Comparison of ENCODE assay signal across 33 cellular contexts in genomic region chr13:73781384-73781783, GRCh38.
"Had no signal": no experiment of that assay in that cellular context is flagged by ENCODE, and none has a peak within 500 bp of the region (broad histone marks: within the 10 kb centered on the region; RNA-seq: fewer than 3 reads in every experiment).

No MANE protein-coding gene starts in this region.

- H3K27me3 ChIP-seq: Peyer's patch, SJSA1 had no signal

- DNase-seq: activated CD4-positive, alpha-beta T cell treated with anti-CD3 and anti-CD28 coated beads for 1 hour; activated CD4-positive, alpha-beta T cell treated with anti-CD3 and anti-CD28 coated beads for 48 hours; activated CD4-positive, alpha-beta T cell treated with anti-CD3 and anti-CD28 coated beads, Interleukin-2, amount 50 U/mL, for 48 hours; activated CD4-positive, CD25-positive, alpha-beta regulatory T cell; activated CD8-positive, alpha-beta T cell treated with anti-CD3 and anti-CD28 coated beads, Interleukin-2, amount 10 ng/mL, durations not matched to agents 7 days and 5 days; activated gamma-delta T cell; activated naive CD4-positive, alpha-beta T cell treated with Interleukin-2 at 50 U/mL for 16 hours; activated naive CD8-positive, alpha-beta T cell treated with anti-CD3 and anti-CD28 coated beads, Interleukin-2, amount 10 ng/mL, durations not matched to agents 7 days and 5 days; activated T-cell treated with anti-CD3 and anti-CD28 coated beads, Interleukin-2, amount 50 U/mL, for 24 hours; anterior cingulate cortex; caudate nucleus; cerebellar nuclear complex; Kasumi-1; KG1; MM.1S; MV-4-11; NCI-H1092; NCI-H1436 treated with DMSO at 0.1 percent for 48 hours; NCI-H1694 treated with DMSO at 0.1 percent for 48 hours; NCI-H2029; NCI-H345; NCI-H524 treated with DMSO at 0.1 percent for 48 hours; NK-92 treated with Interleukin-12 subunit alpha and Interleukin-12 subunit beta, amount 100 ng/mL, for 24 hours; PC-3; Peyer's patch; RPMI8226; SHP77 treated with DMSO at 0.1 percent for 48 hours; T1000; WERI-Rb-1 had no signal

- H3K36me3 ChIP-seq: Peyer's patch, SJSA1, WERI-Rb-1 had no signal

- H3K4me1 Mint-ChIP-seq: activated naive CD8-positive, alpha-beta T cell treated with anti-CD3 and anti-CD28 coated beads, Interleukin-2, amount 10 ng/mL, durations not matched to agents 7 days and 5 days had no signal

- H3K9me3 ChIP-seq: Peyer's patch, SJSA1 had no signal

- ATAC-seq: activated CD8-positive, alpha-beta T cell treated with anti-CD3 and anti-CD28 coated beads, Interleukin-2, amount 10 ng/mL, durations not matched to agents 7 days and 5 days; PC-3 had no signal

- H3K4me3 ChIP-seq: Peyer's patch, SJSA1 had no signal

- H3K27me3 Mint-ChIP-seq: activated naive CD4-positive, alpha-beta T cell treated with anti-CD3 and anti-CD28 coated beads, Interleukin-2, amount 50 U/mL, for 24 hours; activated naive CD8-positive, alpha-beta T cell treated with anti-CD3 and anti-CD28 coated beads, Interleukin-2, amount 10 ng/mL, durations not matched to agents 7 days and 5 days; activated T-cell treated with anti-CD3 and anti-CD28 coated beads, Interleukin-2, amount 50 U/mL, for 24 hours; brain had no signal

- H3K27ac ChIP-seq: Peyer's patch, SJSA1, WERI-Rb-1 had no signal

- H3K27ac Mint-ChIP-seq: activated CD8-positive, alpha-beta T cell treated with anti-CD3 and anti-CD28 coated beads, Interleukin-2, amount 10 ng/mL, durations not matched to agents 7 days and 5 days; activated naive CD8-positive, alpha-beta T cell treated with anti-CD3 and anti-CD28 coated beads, Interleukin-2, amount 10 ng/mL, durations not matched to agents 7 days and 5 days; activated T-cell treated with anti-CD3 and anti-CD28 coated beads, Interleukin-2, amount 50 U/mL, for 24 hours; activated T-helper 2 cell treated with anti-CD3 and anti-CD28 coated beads, Interferon-gamma antibody, Interleukin-2, Interleukin-4, amounts not matched to agents 10 μg/mL and 5 μg/mL and 100 μg/mL, durations not matched to agents 14 hours and 24 hours and 36 hours had no signal

- H3K4me3 Mint-ChIP-seq: activated CD8-positive, alpha-beta T cell treated with anti-CD3 and anti-CD28 coated beads, Interleukin-2, amount 10 ng/mL, durations not matched to agents 7 days and 5 days; activated naive CD4-positive, alpha-beta T cell treated with anti-CD3 and anti-CD28 coated beads, Interleukin-2, amount 50 U/mL, for 24 hours; activated naive CD8-positive, alpha-beta T cell treated with anti-CD3 and anti-CD28 coated beads, Interleukin-2, amount 10 ng/mL, durations not matched to agents 7 days and 5 days; activated T-cell treated with anti-CD3 and anti-CD28 coated beads, Interleukin-2, amount 50 U/mL, for 24 hours; brain had no signal

- H3K9me3 Mint-ChIP-seq: activated T-helper 2 cell treated with anti-CD3 and anti-CD28 coated beads, Interferon-gamma antibody, Interleukin-2, Interleukin-4, amounts not matched to agents 10 μg/mL and 5 μg/mL and 100 μg/mL, durations not matched to agents 14 hours and 24 hours and 36 hours; brain had no signal

- H3K4me1 ChIP-seq: Peyer's patch, SJSA1 had no signal
